8 cellular contexts compared by ENCODE assay signal in genomic region chr19:47124937-47125668, GRCh38. TPM values are rescaled to one million over a fixed set of nuclear protein-coding genes. Genes with fewer than 3 reads are reported as not detected.
A peak's percentile ranks its signal among the peaks of the same experiment; 100 is the strongest.
DNase-seq lines count a peak whose midpoint lies in the region; ATAC-seq and TF ChIP-seq lines count a peak whose summit lies in the region.

No MANE protein-coding gene starts in this region.

- peak; percentile 74 for TF ChIP-seq CTCF in SK-N-SH (IDR thresholded peaks at IDR 0.05)

- H3K27ac Mint-ChIP-seq in naive B cell: peak overlapping the region in 1 of 6 donors; percentile 11

- POLR2A ChIA-PET in SK-N-SH (lab: Yijun Ruan, JAX): no interaction called here

- peak; percentile 33 for DNase-seq in stimulated activated CD4-positive, alpha-beta T cell treated with anti-CD3 and anti-CD28 coated beads, Interleukin-4, amount 100 ng/mL, for 24 hours
- no peak for DNase-seq in stimulated activated CD4-positive, alpha-beta T cell treated with anti-CD3 and anti-CD28 coated beads, Interleukin-15, amount 100 ng/mL, for 24 hours
- DNase-seq in NCI-H1417 (lab: John Stamatoyannopoulos, UW): peak; percentile 51 to 87 (median 85)
- DNase-seq in SK-N-SH: peak; percentile 73
- peak; percentile 55 for DNase-seq in naive B cell

- H3K9me2 ChIP-seq in SK-N-SH: no peaks in the 10 kb centered on the region

- H3K79me2 ChIP-seq in SK-N-SH (ENCODE audit: insufficient read depth): no peaks in the 10 kb centered on the region

- H3K4me1 ChIP-seq in SK-N-SH (ENCODE audit: control insufficient read depth in 1 of 2, insufficient read depth in 2 of 2, low read depth in 1 of 2, low read length in 1 of 2): peaks cover 0 to 12% of the 10 kb centered on the region in 2 experiments; a peak in 2 of 4 replicates

- H3K4me1 Mint-ChIP-seq in naive B cell: peaks cover 4% of the 10 kb centered on the region in 3 donors

- no peaks in the 10 kb centered on the region for H3K9me3 Mint-ChIP-seq in naive B cell

- TF ChIP-seq RAD21 in SK-N-SH (IDR thresholded peaks at IDR 0.05; ENCODE audit: low read length): peak; percentile 94

- H3K4me3 ChIP-seq in SK-N-SH (ENCODE audit: low read depth in 2 of 2, low read length in 1 of 2): no peak overlapping the region

- no peaks in the 10 kb centered on the region for H3K36me3 Mint-ChIP-seq in naive B cell

- 47% methylated on average over 8 of the region's 8 CpGs for WGBS in SK-N-SH (ENCODE audit: low lambda C conversion rate)

- H2AFZ ChIP-seq in SK-N-SH (ENCODE audit: low read depth): peak overlapping the region; percentile 43; the same call in 1 of the 2 replicates

- H3K9ac ChIP-seq in SK-N-SH: no peak overlapping the region

- H4K20me1 ChIP-seq in SK-N-SH (ENCODE audit: insufficient read depth): no peaks in the 10 kb centered on the region

- ATAC-seq in esophagus mucosa: peak; percentile 66
- peak; percentile 50 to 59 for ATAC-seq in naive B cell (ENCODE audit: low read depth in 2 of 2)
- ATAC-seq in GM18517 (IDR thresholded peaks at IDR 0.05; ENCODE audit: unreplicated experiment): no peak
- no peak for ATAC-seq in HG03442 (IDR thresholded peaks at IDR 0.05; ENCODE audit: unreplicated experiment)

- no peaks in the 10 kb centered on the region for H3K9me3 ChIP-seq in SK-N-SH

- no peaks in the 10 kb centered on the region for H3K27me3 Mint-ChIP-seq in naive B cell

- peak overlapping the region in 1 of 8 donors; percentile 28 for H3K4me3 Mint-ChIP-seq in naive B cell

- no peaks in the 10 kb centered on the region for H3K27me3 ChIP-seq in SK-N-SH (ENCODE audit: insufficient read depth)

- no peaks in the 10 kb centered on the region for H3K36me3 ChIP-seq in SK-N-SH (replicated peaks in 1 of 2; ENCODE audit: control insufficient read depth in 1 of 2, insufficient read depth in 2 of 2, low read length in 1 of 2)

- H3F3A ChIP-seq in SK-N-SH (replicated peaks; ENCODE audit: insufficient read depth): peaks cover 23% of the 10 kb centered on the region

- H3K27ac ChIP-seq in SK-N-SH (ENCODE audit: low read depth in 2 of 2, low read length in 1 of 2): no peak overlapping the region

- CTCF ChIA-PET in SK-N-SH (lab: Yijun Ruan, JAX): interaction anchor here (0.6 to 6.9 kb wide), 27 partner anchors 9 to 122 kb away, joined by 3 to 40 read pairs (median 4); partner anchors contain the start of gene ZC3H4

- H3K4me2 ChIP-seq in SK-N-SH: no peak overlapping the region

- TF ChIP-seq EP300 in SK-N-SH (IDR thresholded peaks at IDR 0.05; ENCODE audit: borderline replicate concordance in 1 of 2, low read depth in 1 of 2, low read length in 1 of 2): no peak

TF ChIP-seq in SK-N-SH, 30 proteins besides CTCF, POLR2A, EP300 and RAD21:
- TF ChIP-seq NRF1 (IDR thresholded peaks at IDR 0.05; ENCODE audit: low read depth, low read length): 0 out of 2 replicates have a peak, but pooled peaks have one; percentile 11
- TF ChIP-seq SMC3 (IDR thresholded peaks at IDR 0.05; ENCODE audit: low read depth, low read length): peak; percentile 78
- TF ChIP-seq RFX5 (IDR thresholded peaks at IDR 0.05; ENCODE audit: low read length): 0 out of 2 replicates have a peak, but pooled peaks have one; percentile 45
- TF ChIP-seq MAX (IDR thresholded peaks at IDR 0.05; ENCODE audit: low read depth): no peak

RNA-seq across cellular contexts. Expression of gene SAE1, which starts 5.5 kb away (rescaled TPM):
- polyA plus RNA-seq in SK-N-SH (2012; rRNA removed) (123 and 126 TPM in 2 replicates), naive B cell (ENCODE audit: low read depth in 6 of 6) (10 to 100 TPM; 74.7 to 97.1 (median 78.9) TPM)
- 137 and 140 TPM in 2 replicates for polyA plus RNA-seq in SK-N-SH (2012; cell fraction: cytosol; rRNA removed)
- 44.7 and 62.7 TPM in 2 replicates for polyA plus RNA-seq in SK-N-SH (2012; cell fraction: nucleus; rRNA removed)
- total RNA-seq in esophagus mucosa: 53.2 TPM

RNA-seq across cellular contexts. Expression of gene ZC3H4, which starts 11.5 kb away (rescaled TPM):
- 3.9 and 7.6 TPM in 2 replicates for polyA plus RNA-seq in SK-N-SH (2012; rRNA removed)
- 4.6 and 5.7 TPM in 2 replicates for polyA plus RNA-seq in SK-N-SH (2012; cell fraction: cytosol; rRNA removed)
- polyA plus RNA-seq in SK-N-SH (2012; cell fraction: nucleus; rRNA removed): 14.8 and 20.3 TPM in 2 replicates
- 28.1 TPM for total RNA-seq in esophagus mucosa
- polyA plus RNA-seq in naive B cell (ENCODE audit: low read depth in 6 of 6): 1 to 10 TPM in 5 of 6 donors, under 1 TPM in 1; 0.46 to 2.6 (median 1.6) TPM

Comparison
In these comparisons a context has a peak if more than half of its experiments do, and no peak if none do; other contexts are left out.
1. ATAC-seq: peak in esophagus mucosa (single experiment) and naive B cell (2 of 2); none in GM18517 (single experiment) and HG03442 (single experiment).